13 cellular contexts compared by ENCODE assay signal in genomic region chr17:39929657-39930407, GRCh38. TPM values are rescaled to one million over a fixed set of nuclear protein-coding genes. Genes with fewer than 3 reads are reported as not detected.
DNase-seq lines count a peak whose midpoint lies in the region; ATAC-seq and TF ChIP-seq lines count a peak whose summit lies in the region.
"Had no signal": no experiment of that assay in that cellular context is flagged by ENCODE, and none has a peak within 500 bp of the region (broad histone marks: within the 10 kb centered on the region; RNA-seq: fewer than 3 reads in every experiment).

No MANE protein-coding gene starts in this region.

- H3K79me2 ChIP-seq in hepatocyte: peaks cover 21% of the 10 kb centered on the region

- H3K4me1 ChIP-seq in heart left ventricle (peaks cover 6 to 67% (median 41%) of the 10 kb centered on the region in 12 donors), hepatocyte (ENCODE audit: insufficient read depth) (peaks cover 20% of the 10 kb centered on the region)

- no peaks in the 10 kb centered on the region for H3K36me3 ChIP-seq in heart left ventricle
- no peaks in the 10 kb centered on the region for H3K36me3 ChIP-seq in hepatocyte (replicated peaks; ENCODE audit: insufficient read depth, low read depth)
- H3K36me3 ChIP-seq: WERI-Rb-1 had no signal

- peak overlapping the region; percentile 51 to 98 (median 96) for H3K27ac ChIP-seq in heart left ventricle
- peak overlapping the region; percentile 94 for H3K27ac ChIP-seq in hepatocyte
- H3K27ac ChIP-seq: C4-2B, WERI-Rb-1 had no signal

- TF ChIP-seq CTCF in heart left ventricle (IDR thresholded peaks at IDR 0.05): no peak
- no peak for TF ChIP-seq CTCF in hepatocyte (IDR thresholded peaks at IDR 0.05; ENCODE audit: poor library complexity)
- no peak for TF ChIP-seq CTCF in type B pancreatic cell (conservative IDR thresholded peaks at IDR 0.05)

- ATAC-seq in heart left ventricle (no peak), GM19395 (IDR thresholded peaks at IDR 0.05; ENCODE audit: unreplicated experiment) (no peak)
- ATAC-seq: activated naive CD4-positive, alpha-beta T cell treated with anti-CD3 and anti-CD28 coated beads, Interleukin-2, amount 50 U/mL, for 72 hours had no signal

- peak overlapping the region in 4 of 12 donors; percentile 3 to 85 (median 80) for H3K4me3 ChIP-seq in heart left ventricle
- H3K4me3 ChIP-seq in hepatocyte: no peak overlapping the region

- H3K9me2 ChIP-seq in hepatocyte (replicated peaks; ENCODE audit: insufficient read depth): no peaks in the 10 kb centered on the region

- WGBS in heart left ventricle, 4 donors: 84 to 92% (median 86%) methylated on average over 5 of the region's 5 CpGs
- WGBS in hepatocyte (ENCODE audit: low lambda C conversion rate, missing lambda C conversion rate): 89% methylated on average over 5 of the region's 5 CpGs

- H3K27me3 ChIP-seq in heart left ventricle (no peaks in the 10 kb centered on the region), hepatocyte (no peaks in the 10 kb centered on the region)

- no peak overlapping the region for H2AFZ ChIP-seq in hepatocyte

- H3K9me3 ChIP-seq in heart left ventricle (no peaks in the 10 kb centered on the region), hepatocyte (ENCODE audit: low read depth) (no peaks in the 10 kb centered on the region)

- intact Hi-C loops in heart left ventricle (cut with DNase I) (loop anchor here in 6 of 10 donors (1.0 to 10.0 kb wide), 5 partner anchors 22 to 65 kb away; partner anchors contain the start of genes IKZF3 (in 1 of the 6), PSMD3 (in 1 of the 6) and ZPBP2 (in 1 of the 6)), cardiac septum (cut with DNase I) (no loop called here)

- peaks cover 23% of the 10 kb centered on the region for H3K4me1 Mint-ChIP-seq in type B pancreatic cell (ENCODE audit: unreplicated experiment)

- no peak for TF ChIP-seq POLR2A in heart left ventricle (IDR thresholded peaks at IDR 0.05)

- H4K20me1 ChIP-seq in hepatocyte (ENCODE audit: insufficient read depth, poor library complexity, severe bottlenecking): peaks cover 15% of the 10 kb centered on the region

- H3K9me3 Mint-ChIP-seq in type B pancreatic cell: no peaks in the 10 kb centered on the region
- H3K9me3 Mint-ChIP-seq: activated naive CD4-positive, alpha-beta T cell treated with anti-CD3 and anti-CD28 coated beads, Interleukin-2, amount 50 U/mL, for 72 hours had no signal

- peak overlapping the region; percentile 73 for H3K4me3 Mint-ChIP-seq in type B pancreatic cell

- DNase-seq in heart left ventricle (no peak), cardiac septum (ENCODE audit: low spot score) (no peak), amniotic epithelial cell (ENCODE audit: low read depth) (peak; percentile 88), hepatocyte (ENCODE audit: low spot score) (no peak), type B pancreatic cell (ENCODE audit: extremely low spot score, unreplicated experiment) (no peak), RKO (ENCODE audit: low spot score) (no peak), epidermal melanocyte (ENCODE audit: insufficient read length, low spot score) (no peak)
- DNase-seq: NCI-H510A treated with DMSO at 0.1 percent for 48 hours, WERI-Rb-1 had no signal

- no peaks in the 10 kb centered on the region for H3K36me3 Mint-ChIP-seq in type B pancreatic cell

- no peaks in the 10 kb centered on the region for H3K27me3 Mint-ChIP-seq in type B pancreatic cell

- H3K27ac Mint-ChIP-seq in type B pancreatic cell: peak overlapping the region; percentile 78
- H3K27ac Mint-ChIP-seq: activated naive CD4-positive, alpha-beta T cell treated with anti-CD3 and anti-CD28 coated beads, Interleukin-2, amount 50 U/mL, for 72 hours had no signal

- no peak overlapping the region for H3K4me2 ChIP-seq in hepatocyte

RNA-seq across cellular contexts. Expression of gene LRRC3C, which starts 2.3 kb away (rescaled TPM):
- total RNA-seq in heart left ventricle: not detected
- not detected for polyA plus RNA-seq in heart left ventricle
- not detected for total RNA-seq in cardiac septum
- total RNA-seq in hepatocyte: 0.57 TPM in 1 of 2 replicates, not detected in the other
- not detected in 2 replicates for polyA plus RNA-seq in hepatocyte
- total RNA-seq in type B pancreatic cell (ENCODE audit: low replicate concordance): not detected in 2 replicates
- total RNA-seq: activated naive CD4-positive, alpha-beta T cell treated with anti-CD3 and anti-CD28 coated beads, Interleukin-2, amount 50 U/mL, for 72 hours; subcutaneous adipose tissue had no signal

RNA-seq across cellular contexts. Expression of gene ORMDL3, which starts 2.4 kb away (rescaled TPM):
- total RNA-seq in heart left ventricle: 100 to 1,000 TPM in 1 of 9 donors, 10 to 100 TPM in 8; 40.0 to 111 (median 59.2) TPM
- 10 to 100 TPM; 49.9 to 64.0 TPM for polyA plus RNA-seq in heart left ventricle
- total RNA-seq in cardiac septum: 104 TPM
- 52.8 and 73.3 TPM in 2 replicates for total RNA-seq in hepatocyte
- polyA plus RNA-seq in hepatocyte: 33.3 and 56.4 TPM in 2 replicates
- total RNA-seq in type B pancreatic cell (ENCODE audit: low replicate concordance): 59.8 and 82.7 TPM in 2 replicates

RNA-seq across cellular contexts. Expression of gene GSDMB, which starts 11.4 kb away (rescaled TPM):
- total RNA-seq in heart left ventricle (1 to 10 TPM; 1.6 to 5.3 (median 2.8) TPM), cardiac septum (7.8 TPM), hepatocyte (7.9 and 10.3 TPM in 2 replicates), type B pancreatic cell (ENCODE audit: low replicate concordance) (15.8 and 16.4 TPM in 2 replicates)
- polyA plus RNA-seq in heart left ventricle (1 to 10 TPM; 2.0 to 4.7 TPM), hepatocyte (6.4 and 6.9 TPM in 2 replicates)

RNA-seq across cellular contexts. Expression of gene GSDMA, which starts 33.0 kb away (rescaled TPM):
- total RNA-seq in heart left ventricle (1 to 10 TPM in 2 of 9 donors, under 1 TPM in 5, not detected in 2; 0.35 to 3.7 (median 0.52) TPM), cardiac septum (0.48 TPM), hepatocyte (0.08 TPM in 1 of 2 replicates, not detected in the other), type B pancreatic cell (ENCODE audit: low replicate concordance) (not detected in 2 replicates)
- polyA plus RNA-seq in heart left ventricle (under 1 TPM in 1 of 2 donors, not detected in 1; 0.08 TPM), hepatocyte (0.08 and 0.21 TPM in 2 replicates)

RNA-seq across cellular contexts. Expression of gene PSMD3, which starts 50.8 kb away (rescaled TPM):
- 100 to 1,000 TPM in 2 of 9 donors, 10 to 100 TPM in 7; 68.9 to 117 (median 83.3) TPM for total RNA-seq in heart left ventricle
- polyA plus RNA-seq in heart left ventricle: 100 to 1,000 TPM in 1 of 2 donors, 10 to 100 TPM in 1; 72.6 to 142 TPM
- total RNA-seq in cardiac septum: 85.2 TPM
- 71.9 and 92.1 TPM in 2 replicates for total RNA-seq in hepatocyte
- polyA plus RNA-seq in hepatocyte: 114 and 124 TPM in 2 replicates
- 110 and 116 TPM in 2 replicates for total RNA-seq in type B pancreatic cell (ENCODE audit: low replicate concordance)
